Comparison of ENCODE assay signal across 21 cellular contexts in the genomic region with DNA sequence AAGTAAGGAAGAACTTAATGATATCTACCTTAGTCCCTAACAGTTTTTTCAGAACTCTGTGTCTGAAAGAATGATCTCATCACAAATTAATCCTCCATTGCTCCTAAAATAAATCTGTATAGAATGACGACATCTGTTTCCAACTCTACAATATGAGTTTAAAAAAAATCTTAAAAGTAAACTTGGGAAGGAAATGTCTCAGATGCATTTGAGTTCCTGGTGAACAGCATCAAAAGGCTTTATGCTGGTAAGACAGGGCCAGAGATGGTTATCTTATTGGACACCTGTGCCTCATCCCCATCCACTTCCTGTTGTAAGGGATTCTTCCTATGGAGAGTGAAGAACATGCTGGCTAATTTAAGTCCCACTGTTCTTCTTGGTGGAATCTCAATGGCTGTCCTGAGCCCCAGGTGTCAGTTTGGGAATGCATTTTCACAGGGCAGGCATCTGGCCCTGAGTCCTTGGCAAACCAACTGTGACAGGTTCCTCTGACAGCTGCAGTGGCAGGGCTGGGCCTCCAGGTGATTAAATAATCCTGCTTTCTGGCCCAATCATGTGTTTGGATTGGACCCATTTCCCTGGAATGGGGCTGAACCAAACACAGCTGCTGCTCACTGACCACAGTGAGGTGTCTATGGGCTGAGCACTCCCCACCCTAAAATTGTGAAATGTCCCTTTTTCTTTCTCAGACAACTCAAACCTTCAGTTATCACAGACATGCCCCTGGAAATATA. TPM values are rescaled to one million over a fixed set of nuclear protein-coding genes. Genes with fewer than 3 reads are reported as not detected.
DNase-seq lines count a peak whose midpoint lies in the region; ATAC-seq, FAIRE-seq and TF ChIP-seq lines count a peak whose summit lies in the region.
"Had no signal": no experiment of that assay in that cellular context is flagged by ENCODE, and none has a peak within 500 bp of the region (broad histone marks: within the 10 kb centered on the region; RNA-seq: fewer than 3 reads in every experiment).

No MANE protein-coding gene starts in this region.

- H3K36me3 ChIP-seq in heart left ventricle, result no peaks in the 10 kb centered on the region
- H3K36me3 ChIP-seq in WERI-Rb-1, result no peaks in the 10 kb centered on the region
- H3K36me3 ChIP-seq: MG63, right atrium auricular region had no signal

- no peak for FAIRE-seq in RCC 7860 (lab: Jason Lieb, UNC)
- FAIRE-seq: D721Med, HTR-8/SVneo had no signal

- intact Hi-C loops in heart left ventricle (cut with DNase I) (no loop called here), Right ventricle myocardium superior (cut with DNase I) (no loop called here)

- no peaks in the 10 kb centered on the region for H3K9me3 ChIP-seq in heart left ventricle
- no peaks in the 10 kb centered on the region for H3K9me3 ChIP-seq in WERI-Rb-1 (ENCODE audit: severe bottlenecking)
- H3K9me3 ChIP-seq: MG63, right atrium auricular region, testis had no signal

- WGBS in heart left ventricle, 4 donors, result 3 to 13% (median 4%) methylated on average over 1 of the region's 1 CpG

- H3K27ac ChIP-seq in heart left ventricle (peak overlapping the region in 1 of 12 donors; percentile 13), WERI-Rb-1 (no peak overlapping the region), foreskin keratinocyte (no peak overlapping the region)
- H3K27ac ChIP-seq: testis had no signal

- no peak overlapping the region for H3K4me3 ChIP-seq in heart left ventricle
- H3K4me3 ChIP-seq in WERI-Rb-1 (ENCODE audit: low read depth, low read length), result no peak overlapping the region
- H3K4me3 ChIP-seq: MG63, right atrium auricular region, testis had no signal

- ATAC-seq in heart left ventricle (peak in 3 of 4 donors; percentile 14 to 25 (median 16)), Right ventricle myocardium superior (ENCODE audit: poor library complexity) (no peak), foreskin keratinocyte (peak; percentile 14)

- TF ChIP-seq CTCF in heart left ventricle (IDR thresholded peaks at IDR 0.05) (no peak), WERI-Rb-1 (IDR thresholded peaks at IDR 0.05; ENCODE audit: low read depth, low read length) (0 out of 2 replicates have a peak, but pooled peaks have one; percentile 11), foreskin keratinocyte (conservative IDR thresholded peaks at IDR 0.05) (no peak)

- H3K27me3 ChIP-seq in heart left ventricle, result no peaks in the 10 kb centered on the region
- no peaks in the 10 kb centered on the region for H3K27me3 ChIP-seq in WERI-Rb-1 (ENCODE audit: insufficient read depth, low read depth, severe bottlenecking)
- no peaks in the 10 kb centered on the region for H3K27me3 ChIP-seq in foreskin keratinocyte
- H3K27me3 ChIP-seq: MG63, right atrium auricular region, testis had no signal

- H3K4me1 ChIP-seq in heart left ventricle (peaks cover 0 to 29% (median 15%) of the 10 kb centered on the region in 12 donors), foreskin keratinocyte (peaks cover 19% of the 10 kb centered on the region)
- H3K4me1 ChIP-seq: testis had no signal

- TF ChIP-seq POLR2A in heart left ventricle (IDR thresholded peaks at IDR 0.05), result no peak

- no peak for DNase-seq in heart left ventricle
- no peak for DNase-seq in Right ventricle myocardium superior
- DNase-seq in WERI-Rb-1, result peak; percentile 15
- peak in 1 of 2 donors; percentile 27 for DNase-seq in foreskin keratinocyte
- DNase-seq in SIG-M5 treated with dmso at 0.1 percent for 504 hours (lab: John Stamatoyannopoulos, UW; ENCODE audit: unreplicated experiment), result no peak
- no peak for DNase-seq in NCI-H2196 treated with DMSO at 0.1 percent for 48 hours (lab: John Stamatoyannopoulos, UW; ENCODE audit: unreplicated experiment)
- no peak for DNase-seq in NCI-H748 (lab: John Stamatoyannopoulos, UW; ENCODE audit: unreplicated experiment)
- DNase-seq in RCC 7860 (ENCODE audit: low spot score), result no peak
- DNase-seq: ACHN; activated CD4-positive, alpha-beta T cell treated with anti-CD3 and anti-CD28 coated beads for 4 hours; cerebellar nuclear complex; erythroblast; MG63; NCI-H2029 treated with DMSO at 0.1 percent for 48 hours; NCI-H69; nephron progenitor cell; stimulated activated CD8-positive, alpha-beta memory T cell treated with anti-CD3 and anti-CD28 coated beads, Interleukin-4, amount 100 ng/mL, for 48 hours; testis had no signal

RNA-seq across cellular contexts. Expression of a gene that starts 12.9 kb away (rescaled TPM):
- 10 to 100 TPM in 1 of 9 donors, 1 to 10 TPM in 8; 1.8 to 10.5 (median 6.3) TPM for total RNA-seq in heart left ventricle
- polyA plus RNA-seq in heart left ventricle, result 1 to 10 TPM in 1 of 2 donors, under 1 TPM in 1; 0.51 to 2.6 TPM
- 7.9 TPM for total RNA-seq in Right ventricle myocardium superior
- total RNA-seq in foreskin keratinocyte, result 1.3 and 3.0 TPM in 2 replicates
- polyA plus RNA-seq in foreskin keratinocyte, result 0.79 and 0.92 TPM in 2 replicates
